15 cellular contexts compared by ENCODE assay signal in genomic region chr1:214316597-214316996, GRCh38. TPM values are rescaled to one million over a fixed set of nuclear protein-coding genes. Genes with fewer than 3 reads are reported as not detected.
DNase-seq lines count a peak whose midpoint lies in the region; ATAC-seq, FAIRE-seq and TF ChIP-seq lines count a peak whose summit lies in the region.
"Had no signal": no experiment of that assay in that cellular context is flagged by ENCODE, and none has a peak within 500 bp of the region (broad histone marks: within the 10 kb centered on the region; RNA-seq: fewer than 3 reads in every experiment).

No MANE protein-coding gene starts in this region.

- in situ Hi-C loops in ACHN (cut with HindIII; ENCODE audit: low pct_ligation_motif_present, low pct_unique_long_range_greater_than_20kb, low sequenced_read_pairs): no loop called here

- peaks cover 9% of the 10 kb centered on the region for H3K36me3 ChIP-seq in bronchial epithelial cell (ENCODE audit: control insufficient read depth, insufficient read depth, low read length)
- H3K36me3 ChIP-seq: thoracic aorta had no signal

- DNase-seq in ACHN (peak; percentile 50), bronchial epithelial cell (ENCODE audit: low read depth) (peak; percentile 47), kidney tubule cell (ENCODE audit: low spot score) (peak; percentile 94), Kasumi-1 (lab: John Stamatoyannopoulos, UW) (no peak), HPDE6-E6E7 (ENCODE audit: extremely low spot score) (no peak), UCSD-AML1 (lab: John Stamatoyannopoulos, UW; ENCODE audit: unreplicated experiment) (no peak)
- no peak for DNase-seq in activated T-cell treated with anti-CD3 and anti-CD28 coated beads, Interleukin-2, amount 50 U/mL, for 48 hours
- DNase-seq: activated CD4-positive, alpha-beta T cell treated with anti-CD3 and anti-CD28 coated beads, Interleukin-2, amount 10 ng/mL, durations not matched to agents 7 days and 5 days; activated naive CD4-positive, alpha-beta T cell treated with Interleukin-2 at 50 U/mL for 16 hours; DMS79 treated with DMSO at 0.1 percent for 48 hours; NCI-H1417 had no signal

- no peak for FAIRE-seq in bronchial epithelial cell (lab: Jason Lieb, UNC)
- FAIRE-seq: colon, GM18507 had no signal

- H3K4me3 ChIP-seq in bronchial epithelial cell (ENCODE audit: low read depth, low read length): no peak overlapping the region
- H3K4me3 ChIP-seq: thoracic aorta had no signal

- no peak for TF ChIP-seq CTCF in bronchial epithelial cell (IDR thresholded peaks at IDR 0.05; ENCODE audit: insufficient read depth, low read length, severe bottlenecking)

- no peaks in the 10 kb centered on the region for H3K27me3 ChIP-seq in bronchial epithelial cell (ENCODE audit: control insufficient read depth, insufficient read depth, low read length)

- ATAC-seq in HG03045 (IDR thresholded peaks at IDR 0.05; ENCODE audit: unreplicated experiment): peak; percentile 34

RNA-seq across cellular contexts. Expression of gene SMYD2, which starts 35.6 kb away (rescaled TPM):
- 49.2 and 58.4 TPM in 2 replicates for total RNA-seq in bronchial epithelial cell

Comparison
In these comparisons a context has a peak if more than half of its experiments do, and no peak if none do; other contexts are left out.
1. DNase-seq: peak in ACHN (single experiment), bronchial epithelial cell (single experiment) and kidney tubule cell (single experiment); none in Kasumi-1 (0 of 2), HPDE6-E6E7 (single experiment), activated T-cell treated with anti-CD3 and anti-CD28 coated beads, Interleukin-2, amount 50 U/mL, for 48 hours (0 of 2) and UCSD-AML1 (single experiment).